In genomic region chr17:27457731-27458523, GRCh38 we compare ENCODE assay signal across 8 cellular contexts. TPM values are rescaled to one million over a fixed set of nuclear protein-coding genes. Genes with fewer than 3 reads are reported as not detected.
DNase-seq lines count a peak whose midpoint lies in the region.

No MANE protein-coding gene starts in this region.

- H3K4me3 Mint-ChIP-seq in activated naive CD8-positive, alpha-beta T cell: peak overlapping the region; percentile 94

- no peaks in the 10 kb centered on the region for H3K27me3 Mint-ChIP-seq in activated naive CD8-positive, alpha-beta T cell

- H3K27me3 ChIP-seq in layer of hippocampus (ENCODE audit: control insufficient read depth, insufficient read depth, low read length): no peaks in the 10 kb centered on the region
- peaks cover 3% of the 10 kb centered on the region for H3K27me3 ChIP-seq in thymus (ENCODE audit: control insufficient read depth, insufficient read depth)

- peaks cover 7% of the 10 kb centered on the region for H3K4me1 ChIP-seq in thymus (ENCODE audit: control insufficient read depth, insufficient read depth, low read length)

- DNase-seq in EH (ENCODE audit: low read depth) (peak; percentile 75), Kasumi-1 (lab: John Stamatoyannopoulos, UW) (peak; percentile 14 to 36), NCI-H1930 (lab: John Stamatoyannopoulos, UW) (no peak), DMS53 (lab: John Stamatoyannopoulos, UW) (no peak), hepatic stellate cell (ENCODE audit: low spot score) (no peak)

- peak overlapping the region; percentile 82 for H3K27ac Mint-ChIP-seq in activated naive CD8-positive, alpha-beta T cell

- peak overlapping the region; percentile 91 for H3K4me3 ChIP-seq in thymus (ENCODE audit: low read length)

- H3K36me3 Mint-ChIP-seq in activated naive CD8-positive, alpha-beta T cell: no peaks in the 10 kb centered on the region

- no peaks in the 10 kb centered on the region for H3K9me3 ChIP-seq in thymus (ENCODE audit: control insufficient read depth)

- no peaks in the 10 kb centered on the region for H3K36me3 ChIP-seq in thymus (ENCODE audit: control insufficient read depth, insufficient read depth)

- H3K27ac ChIP-seq in layer of hippocampus (ENCODE audit: low read depth, low read length) (peak overlapping the region; percentile 15), thymus (ENCODE audit: low read depth) (no peak overlapping the region)

- H3K4me1 Mint-ChIP-seq in activated naive CD8-positive, alpha-beta T cell (ENCODE audit: low read depth): peaks cover 36% of the 10 kb centered on the region

- H3K9me3 Mint-ChIP-seq in activated naive CD8-positive, alpha-beta T cell (ENCODE audit: low read depth): no peaks in the 10 kb centered on the region

- WGBS in thymus: 83% methylated on average over 14 of the region's 14 CpGs

RNA-seq across cellular contexts. Expression of gene KSR1, which starts 1.7 kb away (rescaled TPM):
- polyA plus RNA-seq in thymus: 32.8 TPM

Comparison
In these comparisons a context has a peak if more than half of its experiments do, and no peak if none do; other contexts are left out.
1. DNase-seq: peak in EH (single experiment) and Kasumi-1 (2 of 2); none in NCI-H1930 (0 of 2), DMS53 (single experiment) and hepatic stellate cell (single experiment).